In the genomic region with DNA sequence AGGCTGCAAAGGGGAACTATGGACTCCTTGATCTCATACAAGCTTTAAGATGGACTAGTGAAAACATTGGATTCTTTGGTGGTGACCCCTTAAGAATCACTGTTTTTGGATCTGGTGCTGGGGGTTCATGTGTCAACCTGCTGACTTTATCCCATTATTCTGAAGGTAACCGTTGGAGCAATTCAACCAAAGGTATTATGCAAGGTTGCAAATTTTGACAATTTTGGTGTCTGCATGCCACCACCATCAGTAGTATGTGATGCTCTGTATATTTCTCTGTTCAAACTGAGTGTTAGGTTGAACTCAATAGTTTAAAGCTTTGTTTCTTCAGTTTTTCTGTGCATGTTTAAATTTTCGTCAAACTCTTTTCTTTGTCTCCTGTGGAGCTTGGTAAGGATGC, we compare ENCODE assay signal across 28 cellular contexts.
"Had no signal": no experiment of that assay in that cellular context is flagged by ENCODE, and none has a peak within 500 bp of the region (broad histone marks: within the 10 kb centered on the region; RNA-seq: fewer than 3 reads in every experiment).

No MANE protein-coding gene starts in this region.

- H3K4me1 ChIP-seq: ascending aorta had no signal

- H3K9me3 ChIP-seq: ascending aorta had no signal

- H3K27me3 ChIP-seq: ascending aorta, cardiac muscle cell had no signal

- ATAC-seq: activated CD8-positive, alpha-beta T cell treated with anti-CD3 and anti-CD28 coated beads for 36 hours; activated naive CD8-positive, alpha-beta T cell treated with anti-CD3 and anti-CD28 coated beads, Interleukin-2, amount 50 U/mL, for 24 hours had no signal

- FAIRE-seq: bronchial epithelial cell, TTC549 had no signal

- H3K4me3 ChIP-seq: ascending aorta, cardiac muscle cell had no signal

- H3K27ac ChIP-seq: ascending aorta, cardiac muscle cell, VCaP had no signal

- DNase-seq: activated B cell treated with CpG ODN at 0.5 μM for 24 hours; activated CD4-positive, alpha-beta memory T cell treated with anti-CD3 and anti-CD28 coated beads for 36 hours; activated CD4-positive, alpha-beta T cell treated with anti-CD3 and anti-CD28 coated beads for 4 hours; activated CD4-positive, alpha-beta T cell treated with anti-CD3 and anti-CD28 coated beads, Interleukin-2, amount 10 ng/mL, durations not matched to agents 24 days and 14 days; activated CD4-positive, alpha-beta T cell treated with anti-CD3 and anti-CD28 coated beads, Interleukin-2, amount 50 U/mL, for 1 hour; activated CD4-positive, alpha-beta T cell treated with anti-CD3 and anti-CD28 coated beads, Interleukin-2, amount 50 U/mL, for 4 hours; activated CD4-positive, CD25-positive, alpha-beta regulatory T cell treated with anti-CD3 and anti-CD28 coated beads, Interleukin-2, amount 50 U/mL, for 72 hours; activated CD8-positive, alpha-beta memory T cell treated with anti-CD3 and anti-CD28 coated beads, Interleukin-2, amount 50 U/mL, for 4 hours; activated CD8-positive, alpha-beta T cell treated with anti-CD3 and anti-CD28 coated beads for 36 hours; activated effector memory CD4-positive, alpha-beta T cell treated with Interleukin-2 at 50 U/mL for 16 hours; activated gamma-delta T cell; activated naive CD4-positive, alpha-beta T cell treated with anti-CD3 and anti-CD28 coated beads, Interleukin-2, amount 10 ng/mL, durations not matched to agents 7 days and 5 days; activated naive CD4-positive, alpha-beta T cell treated with Interleukin-2 at 50 U/mL for 16 hours; activated naive CD8-positive, alpha-beta T cell treated with anti-CD3 and anti-CD28 coated beads, Interleukin-2, amount 10 ng/mL, durations not matched to agents 7 days and 5 days; activated naive CD8-positive, alpha-beta T cell treated with anti-CD3 and anti-CD28 coated beads, Interleukin-2, amount 50 U/mL, for 24 hours; activated T-cell treated with anti-CD3 and anti-CD28 coated beads, Interleukin-2, amount 50 U/mL, for 24 hours; activated T-cell treated with anti-CD3 and anti-CD28 coated beads, Interleukin-2, amount 50 U/mL, for 48 hours; amygdala; anterior cingulate cortex; caudate nucleus; cerebellar nuclear complex; T-helper 2 cell; T-helper 9 cell had no signal

- H3K36me3 ChIP-seq: ascending aorta, cardiac muscle cell had no signal
